8 cellular contexts compared by ENCODE assay signal in genomic region chr12:14256555-14257169, GRCh38.
DNase-seq lines count a peak whose midpoint lies in the region; ATAC-seq and TF ChIP-seq lines count a peak whose summit lies in the region.

No MANE protein-coding gene starts in this region.

- H3K4me1 Mint-ChIP-seq in endothelial cell (ENCODE audit: unreplicated experiment): peaks cover 45% of the 10 kb centered on the region

- peak overlapping the region; percentile 40 for H3K4me3 Mint-ChIP-seq in endothelial cell (ENCODE audit: unreplicated experiment)

- peaks cover 7% of the 10 kb centered on the region for H3K36me3 Mint-ChIP-seq in endothelial cell (ENCODE audit: low read depth, unreplicated experiment)

- TF ChIP-seq CTCF in endothelial cell (IDR thresholded peaks at IDR 0.05; ENCODE audit: unreplicated experiment): peak; percentile 84

- no peaks in the 10 kb centered on the region for H3K9me3 Mint-ChIP-seq in endothelial cell (ENCODE audit: unreplicated experiment)

- DNase-seq in DMS53 treated with DMSO at 0.1 percent for 48 hours (lab: John Stamatoyannopoulos, UW; ENCODE audit: unreplicated experiment) (peak; percentile 78), NOMO-1 (lab: John Stamatoyannopoulos, UW; ENCODE audit: unreplicated experiment in 2 of 2) (peak; percentile 37 to 67), endothelial cell (ENCODE audit: low spot score) (peak; percentile 65), mucosa of gallbladder (ENCODE audit: low spot score) (peak; percentile 80), OCI-M2 (lab: John Stamatoyannopoulos, UW; ENCODE audit: unreplicated experiment) (no peak)
- peak; percentile 56 for DNase-seq in activated CD8-positive, alpha-beta memory T cell treated with anti-CD3 and anti-CD28 coated beads, Interleukin-2, amount 50 U/mL, for 24 hours (ENCODE audit: extremely low read depth)
- DNase-seq in stimulated activated CD8-positive, alpha-beta memory T cell treated with anti-CD3 and anti-CD28 coated beads, Interleukin-4, amount 100 ng/mL, for 24 hours (ENCODE audit: low read depth): peak; percentile 49

- peak overlapping the region; percentile 98 for H3K27ac Mint-ChIP-seq in endothelial cell (ENCODE audit: unreplicated experiment)

- peaks cover 9% of the 10 kb centered on the region for H3K27me3 Mint-ChIP-seq in endothelial cell (ENCODE audit: unreplicated experiment)

- peak; percentile 58 for ATAC-seq in HG02943 (IDR thresholded peaks at IDR 0.05; ENCODE audit: low read depth, unreplicated experiment)
